ENCODE assay signal across 24 cellular contexts in genomic region chr9:89721971-89722530, GRCh38.
"Had no signal": no experiment of that assay in that cellular context is flagged by ENCODE, and none has a peak within 500 bp of the region (broad histone marks: within the 10 kb centered on the region; RNA-seq: fewer than 3 reads in every experiment).

No MANE protein-coding gene starts in this region.

- H3K36me3 ChIP-seq: left ventricle myocardium inferior, pancreas, suprapubic skin had no signal

- ATAC-seq: activated CD4-positive, alpha-beta T cell treated with anti-CD3 and anti-CD28 coated beads for 36 hours; activated CD8-positive, alpha-beta memory T cell treated with anti-CD3 and anti-CD28 coated beads, Interleukin-2, amount 10 ng/mL, durations not matched to agents 7 days and 5 days; activated T-helper 17 cell treated with anti-CD3 and anti-CD28 coated beads, Interleukin-2, amount 50 U/mL, for 72 hours; effector memory CD8-positive, alpha-beta T cell; foreskin keratinocyte had no signal

- H3K4me1 ChIP-seq: foreskin keratinocyte, pancreas, suprapubic skin had no signal

- H3K4me3 Mint-ChIP-seq: activated CD4-positive, alpha-beta memory T cell treated with anti-CD3 and anti-CD28 coated beads for 36 hours; activated CD4-positive, alpha-beta T cell treated with anti-CD3 and anti-CD28 coated beads for 36 hours; activated CD8-positive, alpha-beta memory T cell treated with anti-CD3 and anti-CD28 coated beads, Interleukin-2, amount 10 ng/mL, durations not matched to agents 7 days and 5 days; activated naive CD8-positive, alpha-beta T cell treated with anti-CD3 and anti-CD28 coated beads for 36 hours; activated T-helper 17 cell treated with anti-CD3 and anti-CD28 coated beads, Interleukin-2, amount 50 U/mL, for 72 hours; effector memory CD8-positive, alpha-beta T cell; stimulated activated naive CD8-positive, alpha-beta T cell treated with anti-CD3 and anti-CD28 coated beads, Interleukin-15, Interleukin-2, amounts not matched to agents 100 ng/mL and 50 ng/mL, for 24 hours; type B pancreatic cell had no signal

- H3K36me3 Mint-ChIP-seq: type B pancreatic cell had no signal

- H3K4me3 ChIP-seq: left ventricle myocardium inferior, pancreas, skin epidermis, suprapubic skin had no signal

- H3K27me3 ChIP-seq: foreskin keratinocyte, pancreas had no signal

- H3K9me3 Mint-ChIP-seq: effector memory CD8-positive, alpha-beta T cell; stimulated activated naive CD8-positive, alpha-beta T cell treated with anti-CD3 and anti-CD28 coated beads, Interleukin-15, Interleukin-2, amounts not matched to agents 100 ng/mL and 50 ng/mL, for 24 hours had no signal

- DNase-seq: activated CD4-positive, alpha-beta memory T cell treated with anti-CD3 and anti-CD28 coated beads for 36 hours; activated CD4-positive, alpha-beta T cell treated with anti-CD3 and anti-CD28 coated beads for 36 hours; activated CD8-positive, alpha-beta memory T cell treated with anti-CD3 and anti-CD28 coated beads, Interleukin-2, amount 10 ng/mL, durations not matched to agents 7 days and 5 days; activated naive CD4-positive, alpha-beta T cell; activated naive CD8-positive, alpha-beta T cell treated with anti-CD3 and anti-CD28 coated beads for 36 hours; activated T-cell treated with anti-CD3 and anti-CD28 coated beads, Interleukin-2, amount 50 U/mL, for 1 hour; amniotic stem cell; dermis blood vessel endothelial cell; effector memory CD8-positive, alpha-beta T cell; foreskin keratinocyte; glutamatergic neuron; hypothalamus; kidney; left ventricle myocardium inferior; naive thymus-derived CD4-positive, alpha-beta T cell; pancreas; SW 1271; T-helper 2 cell had no signal

- H3K27me3 Mint-ChIP-seq: activated CD4-positive, alpha-beta memory T cell treated with anti-CD3 and anti-CD28 coated beads for 36 hours; activated CD4-positive, alpha-beta T cell treated with anti-CD3 and anti-CD28 coated beads for 36 hours; activated naive CD8-positive, alpha-beta T cell treated with anti-CD3 and anti-CD28 coated beads for 36 hours; activated T-helper 17 cell treated with anti-CD3 and anti-CD28 coated beads, Interleukin-2, amount 50 U/mL, for 72 hours; naive thymus-derived CD4-positive, alpha-beta T cell; stimulated activated naive CD8-positive, alpha-beta T cell treated with anti-CD3 and anti-CD28 coated beads, Interleukin-15, Interleukin-2, amounts not matched to agents 100 ng/mL and 50 ng/mL, for 24 hours had no signal

- H3K27ac Mint-ChIP-seq: activated CD4-positive, alpha-beta memory T cell treated with anti-CD3 and anti-CD28 coated beads for 36 hours; activated CD4-positive, alpha-beta T cell treated with anti-CD3 and anti-CD28 coated beads for 36 hours; activated CD8-positive, alpha-beta memory T cell treated with anti-CD3 and anti-CD28 coated beads, Interleukin-2, amount 10 ng/mL, durations not matched to agents 7 days and 5 days; activated naive CD8-positive, alpha-beta T cell treated with anti-CD3 and anti-CD28 coated beads for 36 hours; activated T-helper 17 cell treated with anti-CD3 and anti-CD28 coated beads, Interleukin-2, amount 50 U/mL, for 72 hours; effector memory CD8-positive, alpha-beta T cell; stimulated activated naive CD8-positive, alpha-beta T cell treated with anti-CD3 and anti-CD28 coated beads, Interleukin-15, Interleukin-2, amounts not matched to agents 100 ng/mL and 50 ng/mL, for 24 hours; type B pancreatic cell had no signal

- H3K27ac ChIP-seq: epithelial cell of prostate, foreskin keratinocyte, left ventricle myocardium inferior, pancreas, skin epidermis, suprapubic skin had no signal

- H3K9me3 ChIP-seq: pancreas, suprapubic skin had no signal
